In the genomic region with DNA sequence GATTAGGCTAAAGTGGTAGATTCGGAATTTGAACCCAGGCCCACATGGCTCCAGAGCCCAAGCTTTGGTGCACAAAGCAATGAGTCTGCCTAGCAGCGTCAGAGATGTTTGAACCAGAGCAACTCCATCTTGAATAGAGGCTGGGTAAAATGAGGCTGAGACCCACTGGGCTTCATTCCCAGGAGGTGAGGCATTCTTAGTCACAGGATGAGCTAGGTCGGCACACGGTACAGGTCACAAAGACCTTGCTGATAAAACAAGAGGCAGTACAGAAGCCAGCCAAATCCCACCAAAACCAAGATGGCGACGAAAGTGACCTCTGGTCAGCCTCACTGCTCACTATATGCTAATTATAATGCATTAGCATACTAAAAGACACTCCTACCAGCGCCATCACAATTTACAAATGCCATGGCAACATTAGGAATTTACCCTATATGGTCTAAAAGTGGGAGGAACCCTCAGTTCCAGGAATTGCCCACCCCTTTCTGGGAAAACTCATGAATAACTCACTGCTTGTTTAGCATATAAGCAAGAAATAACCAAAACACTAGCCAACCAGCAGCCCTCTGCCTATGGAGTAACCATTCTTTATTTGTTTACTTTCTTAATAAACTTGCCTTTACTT, we compare ENCODE assay signal across 28 cellular contexts. TPM values are rescaled to one million over a fixed set of nuclear protein-coding genes. Genes with fewer than 3 reads are reported as not detected.
DNase-seq lines count a peak whose midpoint lies in the region; TF ChIP-seq lines count a peak whose summit lies in the region.
"Had no signal": no experiment of that assay in that cellular context is flagged by ENCODE, and none has a peak within 500 bp of the region (broad histone marks: within the 10 kb centered on the region; RNA-seq: fewer than 3 reads in every experiment).

No MANE protein-coding gene starts in this region.

- H3K4me3 ChIP-seq in cardiac fibroblast (replicated peaks in 1 of 2; ENCODE audit: low read depth in 2 of 2, low read length in 2 of 2), result no peak overlapping the region
- H3K4me3 ChIP-seq: cardiac muscle cell, lung, smooth muscle cell, tibial artery had no signal

- TF ChIP-seq CTCF in cardiac fibroblast (IDR thresholded peaks at IDR 0.05; ENCODE audit: low read depth, low read length), result no peak

- DNase-seq in ELR (ENCODE audit: low read depth), result peak; percentile 41
- peak; percentile 18 for DNase-seq in MV-4-11 (lab: John Stamatoyannopoulos, UW)
- peak; percentile 35 to 48 for DNase-seq in cardiac fibroblast (ENCODE audit: low read depth in 2 of 2)
- DNase-seq in iris pigment epithelial cell (ENCODE audit: low read depth), result peak; percentile 16
- no peak for DNase-seq in cortex of kidney (lab: John Stamatoyannopoulos, UW)
- DNase-seq in cerebellum (ENCODE audit: low spot score), result no peak
- no peak for DNase-seq in DMS153 treated with DMSO at 0.1 percent for 48 hours (lab: John Stamatoyannopoulos, UW; ENCODE audit: unreplicated experiment)
- DNase-seq in NCI-H2107 treated with DMSO at 0.1 percent for 48 hours (lab: John Stamatoyannopoulos, UW; ENCODE audit: unreplicated experiment), result no peak
- DNase-seq: activated CD4-positive, alpha-beta T cell treated with anti-CD3 and anti-CD28 coated beads, Interleukin-2, amount 50 U/mL, for 48 hours; activated CD4-positive, CD25-positive, alpha-beta regulatory T cell; activated CD8-positive, alpha-beta memory T cell treated with anti-CD3 and anti-CD28 coated beads, Interleukin-2, amount 50 U/mL, for 48 hours; activated naive CD4-positive, alpha-beta T cell treated with anti-CD3 and anti-CD28 coated beads, Interleukin-2, amount 10 ng/mL, durations not matched to agents 7 days and 5 days; amniotic stem cell; DMS79; head of caudate nucleus; NCI-H1092 treated with DMSO at 0.1 percent for 48 hours; NCI-H187; NCI-H526; NK-92 treated with Interleukin-12 subunit alpha and Interleukin-12 subunit beta, amount 100 ng/mL, for 24 hours; SIG-M5; stimulated activated CD4-positive, alpha-beta T cell treated with anti-CD3 and anti-CD28 coated beads, Interleukin-1b, Interleukin-23, amount 100 ng/mL, for 48 hours; stimulated activated CD8-positive, alpha-beta memory T cell treated with anti-CD3 and anti-CD28 coated beads, Interleukin-4, amount 100 ng/mL, for 48 hours; T1000; tibial artery had no signal

RNA-seq across cellular contexts. Expression of gene DAGLA, which starts 40.3 kb away (rescaled TPM):
- 6.8 TPM for total RNA-seq in cerebellum
- total RNA-seq: B cell had no signal

RNA-seq across cellular contexts. Expression of gene SYT7, which starts 59.1 kb away (rescaled TPM):
- total RNA-seq in cerebellum, result 25.7 TPM
- total RNA-seq: B cell had no signal

Comparison
In these comparisons a context has a peak if more than half of its experiments do, and no peak if none do; other contexts are left out.
1. DNase-seq: peak in ELR (single experiment), MV-4-11 (single experiment), cardiac fibroblast (2 of 2) and iris pigment epithelial cell (single experiment); none in cortex of kidney (single experiment), cerebellum (single experiment), DMS153 treated with DMSO at 0.1 percent for 48 hours (single experiment) and NCI-H2107 treated with DMSO at 0.1 percent for 48 hours (single experiment).